Comparison of ENCODE assay signal across 9 cellular contexts in the genomic region with DNA sequence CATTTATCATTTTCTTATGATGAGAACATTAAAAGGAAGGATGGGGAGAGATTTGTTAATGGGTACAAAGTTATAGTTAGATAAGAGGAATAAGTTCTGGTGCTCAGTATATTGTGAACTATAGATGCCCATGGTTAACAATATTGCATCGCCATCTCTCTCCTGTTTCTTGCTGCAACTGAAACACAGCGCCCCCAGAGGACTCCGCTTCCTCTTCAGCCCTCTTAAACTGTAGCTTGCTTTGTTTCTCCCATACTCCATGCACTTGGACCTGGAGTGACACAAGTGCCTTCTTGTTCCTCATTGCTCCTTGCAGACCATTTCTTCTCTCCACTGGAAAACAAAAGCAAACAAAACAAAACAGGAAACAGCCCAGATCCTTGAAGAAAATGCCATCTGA.
A peak's percentile ranks its signal among the peaks of the same experiment; 100 is the strongest.
DNase-seq lines count a peak whose midpoint lies in the region; ATAC-seq and TF ChIP-seq lines count a peak whose summit lies in the region.
"Had no signal": no experiment of that assay in that cellular context is flagged by ENCODE, and none has a peak within 500 bp of the region (broad histone marks: within the 10 kb centered on the region; RNA-seq: fewer than 3 reads in every experiment).

No MANE protein-coding gene starts in this region.

- no peak for TF ChIP-seq POLR2A in Peyer's patch (IDR thresholded peaks at IDR 0.05)
- TF ChIP-seq POLR2A in thyroid gland (IDR thresholded peaks at IDR 0.05): no peak

- H3K4me1 Mint-ChIP-seq in stimulated activated naive CD8-positive, alpha-beta T cell treated with anti-CD3 and anti-CD28 coated beads, Interleukin-15, amount 100 ng/mL, for 72 hours: peaks cover 29% of the 10 kb centered on the region

- H3K36me3 ChIP-seq in Peyer's patch (no peaks in the 10 kb centered on the region), thyroid gland (no peaks in the 10 kb centered on the region)

- WGBS in thyroid gland, 2 donors: 34 to 38% methylated on average over 3 of the region's 3 CpGs

- H3K27ac Mint-ChIP-seq in stimulated activated naive CD8-positive, alpha-beta T cell treated with anti-CD3 and anti-CD28 coated beads, Interleukin-15, amount 100 ng/mL, for 72 hours: no peak overlapping the region
- H3K27ac Mint-ChIP-seq: activated naive CD8-positive, alpha-beta T cell had no signal

- H3K4me1 ChIP-seq in Peyer's patch: no peaks in the 10 kb centered on the region
- H3K4me1 ChIP-seq in thyroid gland: no peaks in the 10 kb centered on the region

- H3K27ac ChIP-seq in Peyer's patch (no peak overlapping the region), thyroid gland (no peak overlapping the region)

- no peak overlapping the region for H3K4me3 Mint-ChIP-seq in stimulated activated naive CD8-positive, alpha-beta T cell treated with anti-CD3 and anti-CD28 coated beads, Interleukin-15, amount 100 ng/mL, for 72 hours
- H3K4me3 Mint-ChIP-seq: activated naive CD8-positive, alpha-beta T cell had no signal

- H3K27me3 ChIP-seq in Peyer's patch: no peaks in the 10 kb centered on the region
- H3K27me3 ChIP-seq in thyroid gland: no peaks in the 10 kb centered on the region

- H3K9me3 Mint-ChIP-seq in stimulated activated naive CD8-positive, alpha-beta T cell treated with anti-CD3 and anti-CD28 coated beads, Interleukin-15, amount 100 ng/mL, for 72 hours: peaks cover 7 to 9% of the 10 kb centered on the region in 2 donors

- H3K27me3 Mint-ChIP-seq in stimulated activated naive CD8-positive, alpha-beta T cell treated with anti-CD3 and anti-CD28 coated beads, Interleukin-15, amount 100 ng/mL, for 72 hours: no peaks in the 10 kb centered on the region
- H3K27me3 Mint-ChIP-seq: activated naive CD8-positive, alpha-beta T cell had no signal

- TF ChIP-seq CTCF in Peyer's patch (IDR thresholded peaks at IDR 0.05) (peak in 4 of 6 experiments; percentile 14 to 72 (median 68)), foreskin fibroblast (IDR thresholded peaks at IDR 0.05; ENCODE audit: low read depth, low read length) (peak; percentile 37), thyroid gland (IDR thresholded peaks at IDR 0.05) (peak in 5 of 6 experiments; percentile 24 to 57 (median 52))

- intact Hi-C loops in thyroid gland (cut with DNase I): no loop called here

- peak; percentile 26 for DNase-seq in stimulated activated naive CD8-positive, alpha-beta T cell treated with anti-CD3 and anti-CD28 coated beads, Interleukin-15, Interleukin-2, amounts not matched to agents 100 U/mL and 50 U/mL, for 24 hours
- no peak for DNase-seq in stimulated activated naive CD8-positive, alpha-beta T cell treated with anti-CD3 and anti-CD28 coated beads, Interleukin-15, amount 100 ng/mL, for 72 hours
- peak in 2 of 3 donors; percentile 67 to 72 for DNase-seq in Peyer's patch
- peak in 1 of 2 donors; percentile 26 for DNase-seq in foreskin fibroblast
- DNase-seq in thyroid gland: peak; percentile 55 to 63
- DNase-seq in effector CD4-positive, alpha-beta T cell: no peak
- DNase-seq in T-helper 9 cell: no peak

- H3K4me3 ChIP-seq in Peyer's patch (no peak overlapping the region), foreskin fibroblast (ENCODE audit: low read depth in 1 of 2, low read length in 2 of 2) (no peak overlapping the region), thyroid gland (replicated peaks in 1 of 3) (no peak overlapping the region)

- H3K9me3 ChIP-seq in Peyer's patch (no peaks in the 10 kb centered on the region), thyroid gland (no peaks in the 10 kb centered on the region)

- ATAC-seq in stimulated activated naive CD8-positive, alpha-beta T cell treated with anti-CD3 and anti-CD28 coated beads, Interleukin-15, Interleukin-2, amounts not matched to agents 100 U/mL and 50 U/mL, for 24 hours: no peak
- ATAC-seq in stimulated activated naive CD8-positive, alpha-beta T cell treated with anti-CD3 and anti-CD28 coated beads, Interleukin-15, amount 100 ng/mL, for 72 hours: no peak
- no peak for ATAC-seq in GM18858 (IDR thresholded peaks at IDR 0.05; ENCODE audit: unreplicated experiment)

Comparison
In these comparisons a context has a peak if more than half of its experiments do, and no peak if none do; other contexts are left out.
1. DNase-seq: peak in stimulated activated naive CD8-positive, alpha-beta T cell treated with anti-CD3 and anti-CD28 coated beads, Interleukin-15, Interleukin-2, amounts not matched to agents 100 U/mL and 50 U/mL, for 24 hours (single experiment), Peyer's patch (2 of 3) and thyroid gland (2 of 2); none in stimulated activated naive CD8-positive, alpha-beta T cell treated with anti-CD3 and anti-CD28 coated beads, Interleukin-15, amount 100 ng/mL, for 72 hours (0 of 2), effector CD4-positive, alpha-beta T cell (single experiment) and T-helper 9 cell (single experiment).
2. Peak in every context shown above with its lines, with median percentiles within 50 percentile points of each other: CTCF ChIP-seq.